In the genomic region with DNA sequence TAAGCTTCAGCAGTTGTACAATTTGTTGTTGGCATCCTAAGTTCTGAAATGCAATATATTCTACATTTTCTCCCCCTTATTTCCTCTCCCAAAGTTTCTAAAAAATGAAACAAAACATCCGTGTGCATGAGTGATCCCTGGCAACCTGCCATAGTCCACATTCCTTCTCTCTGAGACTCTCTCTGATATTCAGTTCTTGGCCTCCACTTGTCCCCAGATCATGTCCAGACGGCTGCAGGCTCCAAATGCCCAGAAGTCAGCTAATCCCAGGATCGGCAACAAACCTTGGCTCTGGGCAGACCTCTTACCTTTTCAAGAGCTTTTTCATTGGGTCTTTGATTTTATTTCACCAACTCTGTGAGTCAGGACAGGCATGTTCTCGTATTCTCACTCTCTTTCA, we compare ENCODE assay signal across 9 cellular contexts.
DNase-seq lines count a peak whose midpoint lies in the region; ATAC-seq lines count a peak whose summit lies in the region.
"Had no signal": no experiment of that assay in that cellular context is flagged by ENCODE, and none has a peak within 500 bp of the region (broad histone marks: within the 10 kb centered on the region; RNA-seq: fewer than 3 reads in every experiment).

No MANE protein-coding gene starts in this region.

- H3K36me3 Mint-ChIP-seq in activated naive CD4-positive, alpha-beta T cell treated with anti-CD3 and anti-CD28 coated beads, Interleukin-2, amount 10 ng/mL, durations not matched to agents 7 days and 5 days: no peaks in the 10 kb centered on the region

- no peaks in the 10 kb centered on the region for H3K36me3 ChIP-seq in muscle layer of duodenum (ENCODE audit: control insufficient read depth in 1 of 2, insufficient read depth in 2 of 2, low read length in 2 of 2)

- intact Hi-C loops in Right ventricle myocardium inferior (cut with DNase I) (loop anchor here (5.0 kb wide), 1 partner anchor 81 kb away; no protein-coding TSS in a partner anchor), cardiac septum (cut with DNase I) (no loop called here)

- ATAC-seq in Right ventricle myocardium inferior: peak; percentile 51

- peak overlapping the region; percentile 8 for H3K27ac ChIP-seq in muscle layer of duodenum (ENCODE audit: low read length)

- H3K9me3 Mint-ChIP-seq in activated naive CD4-positive, alpha-beta T cell treated with anti-CD3 and anti-CD28 coated beads, Interleukin-2, amount 10 ng/mL, durations not matched to agents 7 days and 5 days: no peaks in the 10 kb centered on the region

- H3K4me1 Mint-ChIP-seq in activated naive CD4-positive, alpha-beta T cell treated with anti-CD3 and anti-CD28 coated beads, Interleukin-2, amount 10 ng/mL, durations not matched to agents 7 days and 5 days: peaks cover 2% of the 10 kb centered on the region

- CTCF ChIA-PET in activated naive CD4-positive, alpha-beta T cell treated with anti-CD3 and anti-CD28 coated beads, Interleukin-2, amount 10 ng/mL, durations not matched to agents 7 days and 5 days (lab: Charles Lee): no interaction called here

- H3K4me3 ChIP-seq in muscle layer of duodenum (ENCODE audit: low read depth in 1 of 2, low read length in 2 of 2): no peak overlapping the region

- no peak overlapping the region for H3K4me3 Mint-ChIP-seq in activated naive CD4-positive, alpha-beta T cell treated with anti-CD3 and anti-CD28 coated beads, Interleukin-2, amount 10 ng/mL, durations not matched to agents 7 days and 5 days

- peaks cover 14 to 37% of the 10 kb centered on the region in 2 donors for H3K4me1 ChIP-seq in muscle layer of duodenum (ENCODE audit: control insufficient read depth in 1 of 2, insufficient read depth in 2 of 2, low read length in 2 of 2)

- no peaks in the 10 kb centered on the region for H3K27me3 ChIP-seq in muscle layer of duodenum (ENCODE audit: low read depth, low read length)

- peaks cover 64% of the 10 kb centered on the region for H3K27me3 Mint-ChIP-seq in activated naive CD4-positive, alpha-beta T cell treated with anti-CD3 and anti-CD28 coated beads, Interleukin-2, amount 10 ng/mL, durations not matched to agents 7 days and 5 days

- H3K9me3 ChIP-seq in muscle layer of duodenum (ENCODE audit: control insufficient read depth in 1 of 2, low read length in 2 of 2): no peaks in the 10 kb centered on the region

- no peak for DNase-seq in Right ventricle myocardium inferior (ENCODE audit: missing footprints)
- DNase-seq in cardiac septum (ENCODE audit: low spot score): no peak
- peak; percentile 47 for DNase-seq in epidermal melanocyte (ENCODE audit: insufficient read length, low spot score)
- no peak for DNase-seq in activated naive CD4-positive, alpha-beta T cell treated with anti-CD3 and anti-CD28 coated beads, Interleukin-2, amount 10 ng/mL, durations not matched to agents 7 days and 5 days
- DNase-seq in iPS-NIHi7 (ENCODE audit: extremely low spot score): no peak
- no peak for DNase-seq in putamen (ENCODE audit: low spot score)
- DNase-seq in NCI-H524 (lab: John Stamatoyannopoulos, UW): no peak
- DNase-seq: NCI-H2081 had no signal

- no peak overlapping the region for H3K27ac Mint-ChIP-seq in activated naive CD4-positive, alpha-beta T cell treated with anti-CD3 and anti-CD28 coated beads, Interleukin-2, amount 10 ng/mL, durations not matched to agents 7 days and 5 days
